ENCODE assay signal across 8 cellular contexts in genomic region chr20:5788385-5788895, GRCh38. TPM values are rescaled to one million over a fixed set of nuclear protein-coding genes. Genes with fewer than 3 reads are reported as not detected.
DNase-seq lines count a peak whose midpoint lies in the region; ATAC-seq, FAIRE-seq and TF ChIP-seq lines count a peak whose summit lies in the region.

No MANE protein-coding gene starts in this region.

- H3K9ac ChIP-seq in endothelial cell of umbilical vein (replicated peaks; ENCODE audit: extremely low read depth, insufficient read depth, low read length): no peak overlapping the region

- CTCF ChIA-PET in endothelial cell of umbilical vein (lab: Charles Lee): interaction anchor here (0.6 to 5.8 kb wide), 66 partner anchors 9 to 290 kb away, joined by 3 to 294 read pairs (median 5); partner anchors contain the start of gene SHLD1

- peak; percentile 66 for FAIRE-seq in endothelial cell of umbilical vein (lab: Jason Lieb, UNC)

- no peaks in the 10 kb centered on the region for H3K9me1 ChIP-seq in endothelial cell of umbilical vein (replicated peaks; ENCODE audit: control insufficient read depth, extremely low read depth, insufficient read depth, low read length)

- peak; percentile 90 for DNase-seq in CMK (ENCODE audit: low read depth)
- peak; percentile 79 for DNase-seq in HuH-7.5 (ENCODE audit: low spot score)
- peak; percentile 74 for DNase-seq in NOMO-1 treated with dmso at 0.1 percent for 144 hours (lab: John Stamatoyannopoulos, UW; ENCODE audit: unreplicated experiment)
- DNase-seq in activated CD8-positive, alpha-beta memory T cell treated with anti-CD3 and anti-CD28 coated beads for 24 hours: peak; percentile 73
- peak; percentile 82 for DNase-seq in endothelial cell of umbilical vein (ENCODE audit: low read depth, low spot score)
- peak; percentile 50 to 95 (median 73) for DNase-seq in mucosa of descending colon
- DNase-seq in stimulated activated CD8-positive, alpha-beta memory T cell treated with anti-CD3 and anti-CD28 coated beads, Interleukin-4, amount 100 ng/mL, for 4 hours (ENCODE audit: low read depth in 2 of 2, low spot score in 1 of 2): peak; percentile 47 to 49

- intact Hi-C loops in endothelial cell of umbilical vein (cut with micrococcal nuclease): loop anchor here (1.0 to 5.0 kb wide), 6 partner anchors 131 to 289 kb away; no protein-coding TSS in a partner anchor
- intact Hi-C loops in mucosa of descending colon (cut with DNase I, micrococcal nuclease): loop anchor here (2.0 to 10.0 kb wide), 3 partner anchors 221 to 258 kb away; no protein-coding TSS in a partner anchor

- no peak overlapping the region for H2AFZ ChIP-seq in endothelial cell of umbilical vein (ENCODE audit: low read depth, low read length)

- TF ChIP-seq CTCF in endothelial cell of umbilical vein (IDR thresholded peaks at IDR 0.05; ENCODE audit: extremely low read depth in 1 of 2, insufficient read depth in 1 of 2, low read depth in 1 of 2, low read length in 2 of 2) (peak; percentile 72 to 73), mucosa of descending colon (IDR thresholded peaks at IDR 0.05) (peak; percentile 57)

- no peak overlapping the region for H3K27ac ChIP-seq in endothelial cell of umbilical vein (ENCODE audit: insufficient read depth, low read depth, low read length)

- TF ChIP-seq POLR2A in endothelial cell of umbilical vein (IDR thresholded peaks at IDR 0.05; ENCODE audit: low read depth, low read length): no peak

- POLR2A ChIA-PET in endothelial cell of umbilical vein (lab: Charles Lee): interaction anchor here (0.6 to 0.7 kb wide), 2 partner anchors 16 to 231 kb away, joined by 3 to 4 read pairs; no protein-coding TSS in a partner anchor

- H3K9me3 ChIP-seq in endothelial cell of umbilical vein (replicated peaks; ENCODE audit: control insufficient read depth, insufficient read depth, low read length): no peaks in the 10 kb centered on the region
- no peaks in the 10 kb centered on the region for H3K9me3 ChIP-seq in mucosa of descending colon

- H3K4me1 ChIP-seq in endothelial cell of umbilical vein (ENCODE audit: control insufficient read depth, extremely low read depth, insufficient read depth, low read length) (peaks cover 6% of the 10 kb centered on the region), mucosa of descending colon (ENCODE audit: low read depth) (no peaks in the 10 kb centered on the region)

- H3K4me2 ChIP-seq in endothelial cell of umbilical vein (ENCODE audit: insufficient read depth, low read length): no peak overlapping the region

- no peaks in the 10 kb centered on the region for H3K79me2 ChIP-seq in endothelial cell of umbilical vein (ENCODE audit: control insufficient read depth, insufficient read depth, low read length)

- no peaks in the 10 kb centered on the region for H3K27me3 ChIP-seq in endothelial cell of umbilical vein (ENCODE audit: control insufficient read depth in 2 of 2, insufficient read depth in 2 of 2, low read length in 2 of 2)

- H4K20me1 ChIP-seq in endothelial cell of umbilical vein (replicated peaks; ENCODE audit: control insufficient read depth, extremely low read depth, insufficient read depth, low read length): no peaks in the 10 kb centered on the region

- no TSS peak for BruUV-seq in endothelial cell of umbilical vein (replicated peaks; lab: Mats Ljungman, UMichigan)

- dilution Hi-C loops in endothelial cell of umbilical vein (cut with MboI; ENCODE audit: extremely low pct_ligation_motif_present, low sequenced_read_pairs): no loop called here

- H3K36me3 ChIP-seq in endothelial cell of umbilical vein (ENCODE audit: control insufficient read depth in 2 of 2, extremely low read depth in 1 of 2, insufficient read depth in 2 of 2, low read length in 2 of 2) (no peaks in the 10 kb centered on the region), mucosa of descending colon (ENCODE audit: low read depth) (no peaks in the 10 kb centered on the region)

- ATAC-seq in GM21423 (IDR thresholded peaks at IDR 0.05; ENCODE audit: unreplicated experiment) (peak; percentile 84), mucosa of descending colon (peak; percentile 90)

- H3K4me3 ChIP-seq in endothelial cell of umbilical vein (replicated peaks in 1 of 3; ENCODE audit: insufficient read depth in 1 of 3, low read depth in 1 of 3, low read length in 3 of 3) (no peak overlapping the region), mucosa of descending colon (no peak overlapping the region)

TF ChIP-seq in endothelial cell of umbilical vein, 7 proteins besides CTCF, POLR2A, EP300 and RAD21:
- no peak for TF ChIP-seq MAX (IDR thresholded peaks at IDR 0.05; ENCODE audit: insufficient read depth, insufficient read length)
- TF ChIP-seq GATA2 (IDR thresholded peaks at IDR 0.05; ENCODE audit: insufficient read depth, insufficient read length, low read depth, low read length): no peak
- TF ChIP-seq FOS (IDR thresholded peaks at IDR 0.05; ENCODE audit: borderline replicate concordance, insufficient read depth, low read length): no peak
- no peak for TF ChIP-seq MYC (IDR thresholded peaks at IDR 0.05; ENCODE audit: low read depth, low read length)
- no peak for TF ChIP-seq JUN (IDR thresholded peaks at IDR 0.05; ENCODE audit: borderline replicate concordance, insufficient read depth, insufficient read length, low read depth)
- TF ChIP-seq EZH2 (IDR thresholded peaks at IDR 0.05; ENCODE audit: borderline replicate concordance, low read depth, low read length, severe bottlenecking): no peak
- no peak for TF ChIP-seq POLR2AphosphoS5 (IDR thresholded peaks at IDR 0.05; ENCODE audit: insufficient read depth, low read depth, low read length)

RNA-seq across cellular contexts. Expression of gene SHLD1, which starts 38.2 kb away (rescaled TPM):
- 4.7 and 5.1 TPM in 2 replicates for total RNA-seq in endothelial cell of umbilical vein
- 6.3 and 6.7 TPM in 2 replicates for polyA plus RNA-seq in endothelial cell of umbilical vein
- 6.3 and 7.6 TPM in 2 replicates for polyA plus RNA-seq in endothelial cell of umbilical vein (2011; cell fraction: cytosol; rRNA removed)
- 3.6 and 3.8 TPM in 2 replicates for polyA plus RNA-seq in endothelial cell of umbilical vein (2011; cell fraction: nucleus; rRNA removed)
- 3.6 and 5.3 TPM in 2 replicates for polyA plus RNA-seq in endothelial cell of umbilical vein (2012)
- polyA minus RNA-seq in endothelial cell of umbilical vein: 4.3 and 4.4 TPM in 2 replicates
- polyA minus RNA-seq in endothelial cell of umbilical vein (2011; cell fraction: cytosol; rRNA and poly(A)+ RNA removed): not detected
- polyA minus RNA-seq in endothelial cell of umbilical vein (2011; cell fraction: nucleus; rRNA and poly(A)+ RNA removed): 2.5 and 2.6 TPM in 2 replicates
- 1 to 10 TPM; 7.5 to 8.3 (median 8.0) TPM for total RNA-seq in mucosa of descending colon
